ENCODE assay signal across 1 cellular context in the genomic region with DNA sequence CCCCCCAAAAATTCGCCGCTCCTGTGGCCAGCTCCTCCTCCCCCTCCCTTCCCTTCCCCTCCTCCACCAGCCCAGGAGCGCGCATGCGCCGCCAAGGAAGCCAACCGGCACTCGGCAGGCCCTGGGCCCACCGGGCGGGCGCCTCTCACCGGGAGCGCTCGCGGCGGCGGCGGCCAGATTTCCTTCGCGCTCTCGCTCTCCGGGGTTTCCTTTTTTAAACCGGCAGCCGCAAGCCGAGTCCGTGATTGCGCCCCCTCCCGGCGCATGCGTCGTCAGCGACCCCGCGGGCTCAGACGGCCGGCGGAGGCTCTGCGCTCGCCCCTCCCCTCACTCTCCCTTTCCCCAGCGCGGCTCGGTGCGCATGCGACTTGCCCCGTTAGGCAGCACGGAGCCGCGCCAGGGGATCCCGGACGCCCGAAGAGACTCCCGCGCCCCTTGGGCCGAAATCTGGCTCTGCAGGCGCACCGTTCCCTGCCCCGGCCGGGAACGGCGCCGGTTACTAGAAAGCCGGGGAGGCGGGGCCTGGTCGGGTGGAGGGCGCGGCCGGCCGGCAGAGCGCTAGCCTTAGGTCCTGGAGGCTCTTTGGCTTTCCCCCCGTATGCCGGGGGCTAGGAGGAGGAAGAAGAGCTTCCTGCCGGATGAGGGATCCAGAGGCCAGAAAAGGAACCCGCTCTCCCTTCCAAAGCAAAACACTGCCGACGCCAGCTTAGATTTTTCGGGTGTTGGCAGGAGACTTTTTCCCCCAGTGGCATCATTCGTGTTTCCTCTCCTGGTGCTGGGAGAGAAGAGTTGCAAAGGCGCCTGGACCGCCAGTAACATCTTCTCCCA.
TF ChIP-seq lines count a peak whose summit lies in the region.

A gene with protein sequence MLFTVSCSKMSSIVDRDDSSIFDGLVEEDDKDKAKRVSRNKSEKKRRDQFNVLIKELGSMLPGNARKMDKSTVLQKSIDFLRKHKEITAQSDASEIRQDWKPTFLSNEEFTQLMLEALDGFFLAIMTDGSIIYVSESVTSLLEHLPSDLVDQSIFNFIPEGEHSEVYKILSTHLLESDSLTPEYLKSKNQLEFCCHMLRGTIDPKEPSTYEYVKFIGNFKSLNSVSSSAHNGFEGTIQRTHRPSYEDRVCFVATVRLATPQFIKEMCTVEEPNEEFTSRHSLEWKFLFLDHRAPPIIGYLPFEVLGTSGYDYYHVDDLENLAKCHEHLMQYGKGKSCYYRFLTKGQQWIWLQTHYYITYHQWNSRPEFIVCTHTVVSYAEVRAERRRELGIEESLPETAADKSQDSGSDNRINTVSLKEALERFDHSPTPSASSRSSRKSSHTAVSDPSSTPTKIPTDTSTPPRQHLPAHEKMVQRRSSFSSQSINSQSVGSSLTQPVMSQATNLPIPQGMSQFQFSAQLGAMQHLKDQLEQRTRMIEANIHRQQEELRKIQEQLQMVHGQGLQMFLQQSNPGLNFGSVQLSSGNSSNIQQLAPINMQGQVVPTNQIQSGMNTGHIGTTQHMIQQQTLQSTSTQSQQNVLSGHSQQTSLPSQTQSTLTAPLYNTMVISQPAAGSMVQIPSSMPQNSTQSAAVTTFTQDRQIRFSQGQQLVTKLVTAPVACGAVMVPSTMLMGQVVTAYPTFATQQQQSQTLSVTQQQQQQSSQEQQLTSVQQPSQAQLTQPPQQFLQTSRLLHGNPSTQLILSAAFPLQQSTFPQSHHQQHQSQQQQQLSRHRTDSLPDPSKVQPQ (minus strand): TSS at position 277 of the 828 bp plus-strand sequence. CDS start 64,124 bp downstream, outside the sequence.

TF ChIP-seq in SK-N-SH, 30 proteins besides CTCF, POLR2A, EP300 and RAD21 (continued from another document):
- TF ChIP-seq, protein P1, sequence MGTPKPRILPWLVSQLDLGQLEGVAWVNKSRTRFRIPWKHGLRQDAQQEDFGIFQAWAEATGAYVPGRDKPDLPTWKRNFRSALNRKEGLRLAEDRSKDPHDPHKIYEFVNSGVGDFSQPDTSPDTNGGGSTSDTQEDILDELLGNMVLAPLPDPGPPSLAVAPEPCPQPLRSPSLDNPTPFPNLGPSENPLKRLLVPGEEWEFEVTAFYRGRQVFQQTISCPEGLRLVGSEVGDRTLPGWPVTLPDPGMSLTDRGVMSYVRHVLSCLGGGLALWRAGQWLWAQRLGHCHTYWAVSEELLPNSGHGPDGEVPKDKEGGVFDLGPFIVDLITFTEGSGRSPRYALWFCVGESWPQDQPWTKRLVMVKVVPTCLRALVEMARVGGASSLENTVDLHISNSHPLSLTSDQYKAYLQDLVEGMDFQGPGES (IDR thresholded peaks at IDR 0.05; ENCODE audit: low read depth, low read length) = no peak
- TF ChIP-seq RCOR1 (IDR thresholded peaks at IDR 0.05; ENCODE audit: low read length) (no peak), RFX5 (IDR thresholded peaks at IDR 0.05; ENCODE audit: low read length) (no peak), MXI1 (IDR thresholded peaks at IDR 0.05; ENCODE audit: low read depth, low read length) (0 out of 2 replicates have a peak, but pooled peaks have one; percentile 10), EZH2phosphoT487 (IDR thresholded peaks at IDR 0.05; ENCODE audit: borderline replicate concordance, low read depth) (no peak)
- TF ChIP-seq, protein P2, sequence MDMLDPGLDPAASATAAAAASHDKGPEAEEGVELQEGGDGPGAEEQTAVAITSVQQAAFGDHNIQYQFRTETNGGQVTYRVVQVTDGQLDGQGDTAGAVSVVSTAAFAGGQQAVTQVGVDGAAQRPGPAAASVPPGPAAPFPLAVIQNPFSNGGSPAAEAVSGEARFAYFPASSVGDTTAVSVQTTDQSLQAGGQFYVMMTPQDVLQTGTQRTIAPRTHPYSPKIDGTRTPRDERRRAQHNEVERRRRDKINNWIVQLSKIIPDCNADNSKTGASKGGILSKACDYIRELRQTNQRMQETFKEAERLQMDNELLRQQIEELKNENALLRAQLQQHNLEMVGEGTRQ (IDR thresholded peaks at IDR 0.05; ENCODE audit: borderline replicate concordance, low read depth, low read length) = no peak
TF ChIP-seq in SK-N-SH: peak in this region for 8.
